22 cellular contexts compared by ENCODE assay signal in the genomic region with DNA sequence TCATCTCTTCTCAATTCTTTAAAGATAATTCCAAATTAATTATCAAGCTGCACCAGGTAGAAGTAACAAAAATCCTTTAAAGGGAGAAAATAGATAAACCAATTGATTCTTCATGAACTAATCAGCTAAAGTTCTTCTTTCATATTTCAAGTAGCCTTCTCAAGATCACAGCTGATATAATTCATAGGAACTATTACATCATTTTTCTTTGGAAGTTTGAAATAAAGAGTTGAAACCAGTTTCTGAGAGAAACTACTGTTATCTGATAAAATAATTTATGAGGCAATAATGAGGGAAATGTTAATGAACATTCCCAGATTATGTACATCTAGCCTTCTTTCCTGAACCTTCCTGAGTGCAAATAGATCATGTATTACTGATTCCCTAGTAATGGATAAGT.
DNase-seq lines count a peak whose midpoint lies in the region; ATAC-seq, FAIRE-seq and TF ChIP-seq lines count a peak whose summit lies in the region.
"Had no signal": no experiment of that assay in that cellular context is flagged by ENCODE, and none has a peak within 500 bp of the region (broad histone marks: within the 10 kb centered on the region; RNA-seq: fewer than 3 reads in every experiment).

No MANE protein-coding gene starts in this region.

- H3K27ac ChIP-seq in left ventricle myocardium inferior (replicated peaks) (peak overlapping the region; percentile 66), right atrium auricular region (no peak overlapping the region), K562 (ENCODE audit: extremely low read depth, low read depth, low read length) (no peak overlapping the region)
- H3K27ac ChIP-seq: BLaER1 had no signal

- FAIRE-seq in D721Med (lab: Jason Lieb, UNC) = peak; percentile 11
- no peak for FAIRE-seq in K562 (lab: Jason Lieb, UNC)
- FAIRE-seq: A204.1, G401.6, GM12891, GM19239 had no signal

- in situ Hi-C loops in K562 (cut with MboI) = no loop called here

- TF ChIP-seq CTCF in left ventricle myocardium inferior (IDR thresholded peaks at IDR 0.05; ENCODE audit: borderline replicate concordance) (no peak), right atrium auricular region (IDR thresholded peaks at IDR 0.05) (no peak), D721Med (IDR thresholded peaks at IDR 0.05; ENCODE audit: insufficient read depth, missing control alignments) (no peak), K562 (IDR thresholded peaks at IDR 0.05 in 2 of 3, conservative IDR thresholded peaks at IDR 0.05 in 1 of 3; ENCODE audit: insufficient read depth in 2 of 3, low read depth in 1 of 3, low read length in 3 of 3) (no peak)

- BruUV-seq in K562 (replicated peaks; lab: Mats Ljungman, UMichigan) = no TSS peak

- H3K79me2 ChIP-seq in K562 (ENCODE audit: control insufficient read depth, insufficient read depth, low read length) = no peaks in the 10 kb centered on the region

- DNase-seq in left ventricle myocardium inferior (no peak), right atrium auricular region (ENCODE audit: low spot score) (no peak), D721Med (ENCODE audit: insufficient read length, low spot score) (no peak), OCI-M1 (lab: John Stamatoyannopoulos, UW) (peak; percentile 30), K562 (ENCODE audit: extremely low read depth in 1 of 4, low spot score in 3 of 4) (no peak), SHP77 treated with DMSO at 0.1 percent for 48 hours (lab: John Stamatoyannopoulos, UW) (no peak), SW480 (ENCODE audit: low spot score) (no peak)
- DNase-seq: 8988T; ACHN; BE2C; C1 segment of cervical spinal cord; CD4-positive, alpha-beta memory T cell; CD4-positive, CD25-positive, alpha-beta regulatory T cell; CD8-positive, alpha-beta memory T cell; COR-L47; DMS79 treated with DMSO at 0.1 percent for 48 hours; GF-D8 had no signal

- intact Hi-C loops in left ventricle myocardium inferior (cut with micrococcal nuclease) (no loop called here), K562 (cut with micrococcal nuclease) (loop anchor here (10.0 kb wide), 2 partner anchors 502 to 1222 kb away; no protein-coding TSS in a partner anchor)

- TF ChIP-seq EP300 in K562 (IDR thresholded peaks at IDR 0.05; ENCODE audit: low read length) = no peak

- no peaks in the 10 kb centered on the region for H3K27me3 ChIP-seq in left ventricle myocardium inferior (ENCODE audit: low read depth)
- H3K27me3 ChIP-seq in right atrium auricular region = no peaks in the 10 kb centered on the region
- no peaks in the 10 kb centered on the region for H3K27me3 ChIP-seq in K562 (ENCODE audit: control insufficient read depth in 2 of 2, insufficient read depth in 2 of 2, low read length in 2 of 2)
- H3K27me3 ChIP-seq: BE2C, BLaER1 had no signal

- no peak overlapping the region for H2AFZ ChIP-seq in K562 (ENCODE audit: low read depth, low read length)

- H3K36me3 ChIP-seq in left ventricle myocardium inferior = no peaks in the 10 kb centered on the region
- H3K36me3 ChIP-seq in right atrium auricular region = no peaks in the 10 kb centered on the region
- no peaks in the 10 kb centered on the region for H3K36me3 ChIP-seq in K562 (ENCODE audit: control insufficient read depth, insufficient read depth, low read length)
- H3K36me3 ChIP-seq: BE2C, BLaER1 had no signal

- no peak overlapping the region for H3K9ac ChIP-seq in K562 (ENCODE audit: insufficient read depth in 1 of 2, low read depth in 2 of 2, low read length in 2 of 2)
- H3K9ac ChIP-seq: BLaER1 had no signal

- no peak overlapping the region for H3K4me3 ChIP-seq in left ventricle myocardium inferior
- no peak overlapping the region for H3K4me3 ChIP-seq in right atrium auricular region
- H3K4me3 ChIP-seq in K562 = no peak overlapping the region
- H3K4me3 ChIP-seq: BLaER1 had no signal

- H3K4me1 ChIP-seq in left ventricle myocardium inferior (peaks cover 7% of the 10 kb centered on the region), right atrium auricular region (no peaks in the 10 kb centered on the region), K562 (replicated peaks in 1 of 2; ENCODE audit: control insufficient read depth in 2 of 2, insufficient read depth in 2 of 2, low read length in 2 of 2) (no peaks in the 10 kb centered on the region)
- H3K4me1 ChIP-seq: BE2C had no signal

- H3K4me2 ChIP-seq in K562 (ENCODE audit: insufficient read depth, low read length) = no peak overlapping the region
- H3K4me2 ChIP-seq: BLaER1 had no signal

- H3K9me3 ChIP-seq in left ventricle myocardium inferior (replicated peaks) (no peaks in the 10 kb centered on the region), right atrium auricular region (no peaks in the 10 kb centered on the region), K562 (replicated peaks; ENCODE audit: control insufficient read depth, insufficient read depth, low read depth, low read length) (no peaks in the 10 kb centered on the region)
- H3K9me3 ChIP-seq: BE2C, BLaER1 had no signal

- no peaks in the 10 kb centered on the region for H4K20me1 ChIP-seq in K562 (replicated peaks; ENCODE audit: control insufficient read depth, insufficient read depth, low read length)
- H4K20me1 ChIP-seq: BLaER1 had no signal

- TF ChIP-seq POLR2A in K562 (conservative IDR thresholded peaks at IDR 0.05) = no peak

- POLR2A ChIA-PET in K562 (lab: Yijun Ruan, JAX) = interaction anchor here (1.1 kb wide), 1 partner anchor 373 kb away, joined by 3 read pairs; no protein-coding TSS in a partner anchor

- ATAC-seq in K562 = no peak

- H3K9me1 ChIP-seq in K562 (ENCODE audit: control insufficient read depth, insufficient read depth, low read length) = no peaks in the 10 kb centered on the region

- CTCF ChIA-PET in K562 (lab: Yijun Ruan, JAX; ENCODE audit: low intra/inter-chr PET ratio) = no interaction called here

- no peak for TF ChIP-seq RAD21 in K562 (CRISPR knock-in tag; conservative IDR thresholded peaks at IDR 0.05 in 1 of 2, IDR thresholded peaks at IDR 0.05 in 1 of 2)

TF ChIP-seq in K562, 482 proteins besides CTCF, POLR2A, EP300 and RAD21:
- TF ChIP-seq ZSCAN32 (CRISPR knock-in tag; IDR thresholded peaks at IDR 0.05) = peak; percentile 58; the same call in 1 of the 2 replicates
- no peak for TF ChIP-seq CEBPG (CRISPR knock-in tag; IDR thresholded peaks at IDR 0.05)
- peak; percentile 63 to 84 for TF ChIP-seq CEBPG (tag; conservative IDR thresholded peaks at IDR 0.05 in 1 of 2, IDR thresholded peaks at IDR 0.05 in 1 of 2)
- TF ChIP-seq, protein P1, sequence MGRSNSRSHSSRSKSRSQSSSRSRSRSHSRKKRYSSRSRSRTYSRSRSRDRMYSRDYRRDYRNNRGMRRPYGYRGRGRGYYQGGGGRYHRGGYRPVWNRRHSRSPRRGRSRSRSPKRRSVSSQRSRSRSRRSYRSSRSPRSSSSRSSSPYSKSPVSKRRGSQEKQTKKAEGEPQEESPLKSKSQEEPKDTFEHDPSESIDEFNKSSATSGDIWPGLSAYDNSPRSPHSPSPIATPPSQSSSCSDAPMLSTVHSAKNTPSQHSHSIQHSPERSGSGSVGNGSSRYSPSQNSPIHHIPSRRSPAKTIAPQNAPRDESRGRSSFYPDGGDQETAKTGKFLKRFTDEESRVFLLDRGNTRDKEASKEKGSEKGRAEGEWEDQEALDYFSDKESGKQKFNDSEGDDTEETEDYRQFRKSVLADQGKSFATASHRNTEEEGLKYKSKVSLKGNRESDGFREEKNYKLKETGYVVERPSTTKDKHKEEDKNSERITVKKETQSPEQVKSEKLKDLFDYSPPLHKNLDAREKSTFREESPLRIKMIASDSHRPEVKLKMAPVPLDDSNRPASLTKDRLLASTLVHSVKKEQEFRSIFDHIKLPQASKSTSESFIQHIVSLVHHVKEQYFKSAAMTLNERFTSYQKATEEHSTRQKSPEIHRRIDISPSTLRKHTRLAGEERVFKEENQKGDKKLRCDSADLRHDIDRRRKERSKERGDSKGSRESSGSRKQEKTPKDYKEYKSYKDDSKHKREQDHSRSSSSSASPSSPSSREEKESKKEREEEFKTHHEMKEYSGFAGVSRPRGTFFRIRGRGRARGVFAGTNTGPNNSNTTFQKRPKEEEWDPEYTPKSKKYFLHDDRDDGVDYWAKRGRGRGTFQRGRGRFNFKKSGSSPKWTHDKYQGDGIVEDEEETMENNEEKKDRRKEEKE (IDR thresholded peaks at IDR 0.05; ENCODE audit: borderline replicate concordance in 1 of 2, control insufficient read depth in 1 of 2, low read depth in 2 of 2, low read length in 1 of 2) = no peak
- TF ChIP-seq, protein P2, sequence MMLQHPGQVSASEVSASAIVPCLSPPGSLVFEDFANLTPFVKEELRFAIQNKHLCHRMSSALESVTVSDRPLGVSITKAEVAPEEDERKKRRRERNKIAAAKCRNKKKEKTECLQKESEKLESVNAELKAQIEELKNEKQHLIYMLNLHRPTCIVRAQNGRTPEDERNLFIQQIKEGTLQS (IDR thresholded peaks at IDR 0.05) = peak; percentile 38; the same call in 1 of the 2 replicates
- TF ChIP-seq, protein P2 (CRISPR knock-in tag; conservative IDR thresholded peaks at IDR 0.05) = no peak
- TF ChIP-seq CEBPB (tag; IDR thresholded peaks at IDR 0.05) = peak; percentile 42
